11 cellular contexts compared by ENCODE assay signal in genomic region chr21:24955275-24955961, GRCh38.
DNase-seq lines count a peak whose midpoint lies in the region; ATAC-seq and TF ChIP-seq lines count a peak whose summit lies in the region.
"Had no signal": no experiment of that assay in that cellular context is flagged by ENCODE, and none has a peak within 500 bp of the region (broad histone marks: within the 10 kb centered on the region; RNA-seq: fewer than 3 reads in every experiment).

No MANE protein-coding gene starts in this region.

- CTCF ChIA-PET in GM10248 (lab: Yijun Ruan, JAX) = interaction anchor here (0.9 to 1.4 kb wide), 3 partner anchors 9 to 136 kb away, joined by 3 to 5 read pairs (median 3); no protein-coding TSS in a partner anchor

- ATAC-seq in GM19025 (IDR thresholded peaks at IDR 0.05; ENCODE audit: low read depth, unreplicated experiment) (peak; percentile 92), HG02610 (IDR thresholded peaks at IDR 0.05; ENCODE audit: unreplicated experiment) (peak; percentile 95), HG03442 (IDR thresholded peaks at IDR 0.05; ENCODE audit: unreplicated experiment) (peak; percentile 97)
- ATAC-seq: activated T-helper 17 cell treated with anti-CD3 and anti-CD28 coated beads, Interleukin-2, amount 50 U/mL, for 72 hours had no signal

- POLR2A ChIA-PET in GM10248 (lab: Yijun Ruan, JAX) = no interaction called here

- no peak overlapping the region for H2AFZ ChIP-seq in smooth muscle cell (ENCODE audit: low read depth)
- H2AFZ ChIP-seq: hepatocyte had no signal

- intact Hi-C loops in sigmoid colon (cut with DNase I) = no loop called here

- TF ChIP-seq CTCF in GM10248 (IDR thresholded peaks at IDR 0.05; ENCODE audit: control extremely low read depth, extremely low read depth, low read depth, missing control alignments) (no peak), smooth muscle cell (IDR thresholded peaks at IDR 0.05; ENCODE audit: borderline replicate concordance, insufficient read depth, poor library complexity, severe bottlenecking) (no peak), sigmoid colon (IDR thresholded peaks at IDR 0.05) (no peak)

- no peak overlapping the region for H3K9ac ChIP-seq in smooth muscle cell (ENCODE audit: low read depth)

- no peak overlapping the region for H3K4me3 ChIP-seq in smooth muscle cell
- no peak overlapping the region for H3K4me3 ChIP-seq in sigmoid colon
- H3K4me3 ChIP-seq: hepatocyte, suprapubic skin had no signal

- DNase-seq in GM10248 (ENCODE audit: extremely low spot score) (peak; percentile 28), smooth muscle cell (lab: John Stamatoyannopoulos, UW; ENCODE audit: unreplicated experiment) (no peak), COLO668 (lab: John Stamatoyannopoulos, UW; ENCODE audit: unreplicated experiment) (no peak), SHP77 treated with DMSO at 0.1 percent for 48 hours (lab: John Stamatoyannopoulos, UW) (no peak), sigmoid colon (no peak)

- H3K36me3 ChIP-seq in smooth muscle cell (ENCODE audit: low read depth) (no peaks in the 10 kb centered on the region), sigmoid colon (no peaks in the 10 kb centered on the region)
- H3K36me3 ChIP-seq: suprapubic skin had no signal

- H3K27ac ChIP-seq in smooth muscle cell (ENCODE audit: low read depth) (no peak overlapping the region), sigmoid colon (no peak overlapping the region)
- H3K27ac ChIP-seq: hepatocyte, suprapubic skin had no signal

- H3K4me1 ChIP-seq in smooth muscle cell (ENCODE audit: low read depth) = no peaks in the 10 kb centered on the region
- no peaks in the 10 kb centered on the region for H3K4me1 ChIP-seq in sigmoid colon
- H3K4me1 ChIP-seq: suprapubic skin had no signal

- H3K79me2 ChIP-seq in smooth muscle cell (ENCODE audit: low read depth) = no peaks in the 10 kb centered on the region
- H3K79me2 ChIP-seq: hepatocyte had no signal

- no peak for TF ChIP-seq POLR2A in sigmoid colon (IDR thresholded peaks at IDR 0.05)

- no peak overlapping the region for H3K4me2 ChIP-seq in smooth muscle cell
- H3K4me2 ChIP-seq: hepatocyte had no signal

- H3K27me3 ChIP-seq in smooth muscle cell (ENCODE audit: low read depth) = no peaks in the 10 kb centered on the region
- no peaks in the 10 kb centered on the region for H3K27me3 ChIP-seq in sigmoid colon
- H3K27me3 ChIP-seq: hepatocyte, suprapubic skin had no signal

- no peaks in the 10 kb centered on the region for H3F3A ChIP-seq in smooth muscle cell (ENCODE audit: low read depth)

- H3K9me3 ChIP-seq in smooth muscle cell (replicated peaks; ENCODE audit: low read depth) (no peaks in the 10 kb centered on the region), sigmoid colon (no peaks in the 10 kb centered on the region)
- H3K9me3 ChIP-seq: suprapubic skin had no signal

- 73% methylated on average over 6 of the region's 6 CpGs for WGBS in smooth muscle cell (ENCODE audit: low lambda C conversion rate)
- WGBS in sigmoid colon, 2 donors = 49 to 59% methylated on average over 6 of the region's 6 CpGs

- no peaks in the 10 kb centered on the region for H4K20me1 ChIP-seq in smooth muscle cell (ENCODE audit: low read depth)

- no peak for TF ChIP-seq EP300 in sigmoid colon (IDR thresholded peaks at IDR 0.05)
